16 cellular contexts compared by ENCODE assay signal in genomic region chr19:33691736-33692135, GRCh38.
DNase-seq lines count a peak whose midpoint lies in the region; ATAC-seq and TF ChIP-seq lines count a peak whose summit lies in the region.
"Had no signal": no experiment of that assay in that cellular context is flagged by ENCODE, and none has a peak within 500 bp of the region (broad histone marks: within the 10 kb centered on the region; RNA-seq: fewer than 3 reads in every experiment).

No MANE protein-coding gene starts in this region.

- no peaks in the 10 kb centered on the region for H3K36me3 Mint-ChIP-seq in MCF 10A (ENCODE audit: insufficient read depth, unreplicated experiment)
- H3K36me3 Mint-ChIP-seq: CD14-positive monocyte; CD4-positive, alpha-beta memory T cell had no signal

- H3K27ac Mint-ChIP-seq in MCF 10A (ENCODE audit: low read depth, unreplicated experiment) = no peak overlapping the region
- H3K27ac Mint-ChIP-seq: CD14-positive monocyte had no signal

- POLR2A ChIA-PET in MCF 10A (lab: Yijun Ruan, JAX) = no interaction called here

- H3K4me3 Mint-ChIP-seq in MCF 10A (ENCODE audit: unreplicated experiment) = no peak overlapping the region
- H3K4me3 Mint-ChIP-seq: CD14-positive monocyte; CD4-positive, alpha-beta memory T cell had no signal

- peak; percentile 38 for DNase-seq in activated effector memory CD4-positive, alpha-beta T cell treated with anti-CD3 and anti-CD28 coated beads, Interleukin-2, amount 50 U/mL, for 16 hours
- no peak for DNase-seq in activated effector memory CD4-positive, alpha-beta T cell treated with Interleukin-2 at 50 U/mL for 16 hours
- peak; percentile 35 for DNase-seq in H7
- DNase-seq in RWPE2 (ENCODE audit: low spot score) = peak; percentile 7
- peak; percentile 53 for DNase-seq in posterior vena cava (ENCODE audit: low spot score)
- no peak for DNase-seq in GF-D8 (lab: John Stamatoyannopoulos, UW)
- no peak for DNase-seq in coronary artery (ENCODE audit: low spot score)
- DNase-seq in MCF 10A (ENCODE audit: unreplicated experiment) = no peak
- DNase-seq: 8988T; CD4-positive, alpha-beta memory T cell; DMS153; DMS79 treated with DMSO at 0.1 percent for 48 hours had no signal

- H3K4me3 ChIP-seq in H7 (ENCODE audit: insufficient read depth, low read depth, low read length) (no peak overlapping the region), RWPE2 (ENCODE audit: severe bottlenecking) (no peak overlapping the region), coronary artery (no peak overlapping the region)
- H3K4me3 ChIP-seq: BLaER1, GM12878, HAP-1 had no signal

- CTCF ChIA-PET in MCF 10A (lab: Yijun Ruan, JAX) = interaction anchor here (0.6 kb wide), 2 partner anchors 274 to 427 kb away, joined by 3 read pairs; no protein-coding TSS in a partner anchor

- H3K9me3 ChIP-seq in RWPE2 (ENCODE audit: severe bottlenecking) = no peaks in the 10 kb centered on the region
- H3K9me3 ChIP-seq: BLaER1, HAP-1 had no signal

- no peaks in the 10 kb centered on the region for H3K27me3 Mint-ChIP-seq in MCF 10A (ENCODE audit: insufficient read depth, unreplicated experiment)

- H3K4me1 ChIP-seq in RWPE2 (ENCODE audit: insufficient read depth, poor library complexity, severe bottlenecking) = no peaks in the 10 kb centered on the region
- H3K4me1 ChIP-seq: BLaER1, HAP-1 had no signal

- no TSS peak for BruUV-seq in MCF 10A (replicated peaks; lab: Mats Ljungman, UMichigan)

- no peak for ATAC-seq in RWPE2 (ENCODE audit: low read depth)
- ATAC-seq: GM12878 had no signal

- H3K36me3 ChIP-seq in H7 (replicated peaks; ENCODE audit: control insufficient read depth, insufficient read depth, low read length) (peaks cover 4% of the 10 kb centered on the region), RWPE2 (ENCODE audit: low read depth) (no peaks in the 10 kb centered on the region)
- H3K36me3 ChIP-seq: BLaER1, HAP-1 had no signal

- H3K27ac ChIP-seq in RWPE2 (ENCODE audit: poor library complexity, severe bottlenecking) (no peak overlapping the region), coronary artery (no peak overlapping the region)
- H3K27ac ChIP-seq: BLaER1 had no signal

- H3K27me3 ChIP-seq in H7 (ENCODE audit: control insufficient read depth, insufficient read depth, low read length) (no peaks in the 10 kb centered on the region), RWPE2 (ENCODE audit: insufficient read depth, poor library complexity, severe bottlenecking) (no peaks in the 10 kb centered on the region)
- H3K27me3 ChIP-seq: BLaER1 had no signal

- H3K4me1 Mint-ChIP-seq in MCF 10A (ENCODE audit: insufficient read depth, unreplicated experiment) = no peaks in the 10 kb centered on the region
- H3K4me1 Mint-ChIP-seq: CD14-positive monocyte; CD4-positive, alpha-beta memory T cell had no signal

- intact Hi-C loops in posterior vena cava (cut with DNase I) = loop anchor here in 1 of 2 donors (10.0 kb wide), 1 partner anchor 1627 kb away; no protein-coding TSS in a partner anchor
- intact Hi-C loops in MCF 10A (cut with micrococcal nuclease) = no loop called here

- peaks cover 7% of the 10 kb centered on the region for H3K9me3 Mint-ChIP-seq in MCF 10A (ENCODE audit: unreplicated experiment)
- H3K9me3 Mint-ChIP-seq: CD4-positive, alpha-beta memory T cell had no signal

- TF ChIP-seq CTCF in RWPE2 (IDR thresholded peaks at IDR 0.05; ENCODE audit: poor library complexity, severe bottlenecking) (no peak), coronary artery (IDR thresholded peaks at IDR 0.05) (no peak), MCF 10A (IDR thresholded peaks at IDR 0.05; ENCODE audit: unreplicated experiment) (no peak)

Comparison
In these comparisons a context has a peak if more than half of its experiments do, and no peak if none do; other contexts are left out.
1. DNase-seq: peak in activated effector memory CD4-positive, alpha-beta T cell treated with anti-CD3 and anti-CD28 coated beads, Interleukin-2, amount 50 U/mL, for 16 hours (single experiment), H7 (single experiment), RWPE2 (single experiment) and posterior vena cava (single experiment); none in activated effector memory CD4-positive, alpha-beta T cell treated with Interleukin-2 at 50 U/mL for 16 hours (single experiment), GF-D8 (single experiment), coronary artery (single experiment) and MCF 10A (single experiment).